In genomic region chr3:150826466-150827282, GRCh38 we compare ENCODE assay signal across 15 cellular contexts.
A peak's percentile ranks its signal among the peaks of the same experiment; 100 is the strongest.
DNase-seq lines count a peak whose midpoint lies in the region; ATAC-seq and TF ChIP-seq lines count a peak whose summit lies in the region.
"Had no signal": no experiment of that assay in that cellular context is flagged by ENCODE, and none has a peak within 500 bp of the region (broad histone marks: within the 10 kb centered on the region; RNA-seq: fewer than 3 reads in every experiment).

No MANE protein-coding gene starts in this region.

- no peak for TF ChIP-seq EP300 in esophagus muscularis mucosa (IDR thresholded peaks at IDR 0.05)

- no peak for TF ChIP-seq POLR2A in esophagus muscularis mucosa (IDR thresholded peaks at IDR 0.05; ENCODE audit: low read depth)

- no peaks in the 10 kb centered on the region for H3K27me3 ChIP-seq in esophagus muscularis mucosa
- H3K27me3 ChIP-seq: BLaER1 treated with 17β-estradiol and CSF1 and Interleukin-3, amounts not matched to agents 10 nM and 100 nM had no signal

- intact Hi-C loops in left cardiac atrium (cut with DNase I) (no loop called here), left ventricle myocardium superior (cut with micrococcal nuclease) (no loop called here), esophagus muscularis mucosa (cut with DNase I) (no loop called here), sciatic nerve (cut with DNase I) (no loop called here)

- 84% methylated on average over 9 of the region's 12 CpGs for WGBS in esophagus muscularis mucosa

- no peak for DNase-seq in left cardiac atrium
- DNase-seq in left ventricle myocardium superior, result no peak
- DNase-seq in esophagus muscularis mucosa (ENCODE audit: extremely low spot score), result peak; percentile 83
- no peak for DNase-seq in sciatic nerve (ENCODE audit: low spot score)
- no peak for DNase-seq in T1000 (lab: John Stamatoyannopoulos, UW)
- DNase-seq in activated CD4-positive, CD25-positive, alpha-beta regulatory T cell (lab: John Stamatoyannopoulos, UW), result no peak
- DNase-seq in GM03348 (ENCODE audit: low spot score), result no peak
- DNase-seq: 8988T; Calu3; CD8-positive, alpha-beta T cell; DMS79 treated with DMSO at 0.1 percent for 48 hours; GF-D8; H9 had no signal

- ATAC-seq in left cardiac atrium (peak; percentile 21 to 24), left ventricle myocardium superior (no peak), sciatic nerve (peak; percentile 24)
- ATAC-seq: CD8-positive, alpha-beta T cell; HepG2 had no signal

- no peak overlapping the region for H3K27ac ChIP-seq in esophagus muscularis mucosa (replicated peaks in 1 of 4)
- H3K27ac ChIP-seq: BLaER1 treated with 17β-estradiol and CSF1 and Interleukin-3, amounts not matched to agents 10 nM and 100 nM had no signal

- no peak for TF ChIP-seq CTCF in esophagus muscularis mucosa (IDR thresholded peaks at IDR 0.05)

- no peaks in the 10 kb centered on the region for H3K36me3 ChIP-seq in esophagus muscularis mucosa
- H3K36me3 ChIP-seq: BLaER1 treated with 17β-estradiol and CSF1 and Interleukin-3, amounts not matched to agents 10 nM and 100 nM had no signal

- H3K4me1 ChIP-seq in esophagus muscularis mucosa, result no peaks in the 10 kb centered on the region
- H3K4me1 ChIP-seq: BLaER1 treated with 17β-estradiol and CSF1 and Interleukin-3, amounts not matched to agents 10 nM and 100 nM had no signal

- no peaks in the 10 kb centered on the region for H3K9me3 ChIP-seq in esophagus muscularis mucosa

- no peak overlapping the region for H3K4me3 ChIP-seq in esophagus muscularis mucosa
- H3K4me3 ChIP-seq: BLaER1 treated with 17β-estradiol and CSF1 and Interleukin-3, amounts not matched to agents 10 nM and 100 nM had no signal
